ENCODE assay signal across 2 cellular contexts in the genomic region with DNA sequence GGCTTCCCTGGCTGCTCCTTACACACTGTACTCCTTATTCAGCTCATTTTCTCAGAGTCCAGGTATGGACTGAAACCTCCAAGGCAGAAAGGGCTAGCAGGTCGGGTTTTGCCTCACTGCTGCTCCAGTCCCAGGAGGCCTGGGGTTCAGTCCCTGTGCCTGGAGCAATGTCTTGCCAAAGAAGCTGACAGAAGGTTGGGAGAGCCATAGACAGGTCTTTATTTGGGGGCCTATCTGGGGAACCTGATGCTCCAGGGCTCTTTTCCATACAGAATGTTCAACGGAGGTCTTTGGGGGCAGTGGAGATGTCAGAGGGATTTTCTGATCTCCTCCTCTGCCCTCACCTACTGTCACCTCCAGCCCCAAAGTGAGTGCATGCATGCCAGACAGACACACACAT.
TF ChIP-seq lines count a peak whose summit lies in the region.

No MANE protein-coding gene starts in this region.

TF ChIP-seq in IMR-90, 13 proteins besides CTCF, POLR2A, EP300 and RAD21:
- TF ChIP-seq NFE2L2 (IDR thresholded peaks at IDR 0.05; ENCODE audit: low read depth, low read length) (no peak), SMC3 (IDR thresholded peaks at IDR 0.05; ENCODE audit: low read depth, low read length) (no peak), CEBPB (IDR thresholded peaks at IDR 0.05; ENCODE audit: low read depth, low read length) (no peak), RCOR1 (IDR thresholded peaks at IDR 0.05; ENCODE audit: insufficient replicate concordance, low read length) (no peak), BHLHE40 (IDR thresholded peaks at IDR 0.05; ENCODE audit: low read depth, low read length) (no peak), USF2 (IDR thresholded peaks at IDR 0.05; ENCODE audit: low read depth, low read length) (no peak), MAFK (IDR thresholded peaks at IDR 0.05; ENCODE audit: low read depth, low read length) (no peak), MAZ (IDR thresholded peaks at IDR 0.05; ENCODE audit: borderline replicate concordance, low read depth, low read length) (no peak), RFX5 (IDR thresholded peaks at IDR 0.05; ENCODE audit: low read depth, low read length) (no peak), CHD1 (IDR thresholded peaks at IDR 0.05; ENCODE audit: low read depth, low read length) (no peak), MXI1 (IDR thresholded peaks at IDR 0.05; ENCODE audit: borderline replicate concordance, low read depth, low read length) (no peak)
- TF ChIP-seq, protein P1, sequence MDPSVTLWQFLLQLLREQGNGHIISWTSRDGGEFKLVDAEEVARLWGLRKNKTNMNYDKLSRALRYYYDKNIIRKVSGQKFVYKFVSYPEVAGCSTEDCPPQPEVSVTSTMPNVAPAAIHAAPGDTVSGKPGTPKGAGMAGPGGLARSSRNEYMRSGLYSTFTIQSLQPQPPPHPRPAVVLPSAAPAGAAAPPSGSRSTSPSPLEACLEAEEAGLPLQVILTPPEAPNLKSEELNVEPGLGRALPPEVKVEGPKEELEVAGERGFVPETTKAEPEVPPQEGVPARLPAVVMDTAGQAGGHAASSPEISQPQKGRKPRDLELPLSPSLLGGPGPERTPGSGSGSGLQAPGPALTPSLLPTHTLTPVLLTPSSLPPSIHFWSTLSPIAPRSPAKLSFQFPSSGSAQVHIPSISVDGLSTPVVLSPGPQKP (IDR thresholded peaks at IDR 0.05; ENCODE audit: borderline replicate concordance, low read depth, low read length), result no peak
TF ChIP-seq in IMR-90: peak in this region for 0.

TF ChIP-seq in HepG2, 621 proteins besides CTCF, POLR2A, EP300 and RAD21:
- TF ChIP-seq ZNF720 (CRISPR knock-in tag; IDR thresholded peaks at IDR 0.05) (no peak), ZNF20 (CRISPR knock-in tag; IDR thresholded peaks at IDR 0.05) (no peak), ZFP36 (IDR thresholded peaks at IDR 0.05; ENCODE audit: borderline replicate concordance, low read depth, low read length, partially characterized antibody) (no peak)
